In the genomic region with DNA sequence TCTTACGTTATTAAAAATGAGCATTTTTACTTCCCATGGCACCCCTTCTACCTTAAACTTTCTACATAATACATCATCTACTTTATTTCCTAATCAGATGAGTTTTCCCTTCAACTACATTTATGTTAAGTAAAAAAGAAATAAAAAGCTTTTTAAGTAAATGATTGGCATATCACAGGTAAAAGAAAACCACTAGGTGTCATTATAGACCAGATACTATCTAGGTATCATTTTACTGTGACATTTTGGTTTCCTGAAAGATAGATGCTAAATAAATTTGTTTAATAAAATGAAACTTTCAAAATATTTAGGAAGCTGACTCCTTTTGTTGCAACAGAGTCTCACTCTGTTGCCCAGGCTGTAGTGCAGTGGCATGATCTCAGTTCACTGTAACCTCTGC, we compare ENCODE assay signal across 2 cellular contexts.
TF ChIP-seq lines count a peak whose summit lies in the region.

No MANE protein-coding gene starts in this region.

TF ChIP-seq in Ishikawa, 13 proteins besides CTCF, POLR2A, EP300 and RAD21 (continued from another document):
- TF ChIP-seq, protein P1, sequence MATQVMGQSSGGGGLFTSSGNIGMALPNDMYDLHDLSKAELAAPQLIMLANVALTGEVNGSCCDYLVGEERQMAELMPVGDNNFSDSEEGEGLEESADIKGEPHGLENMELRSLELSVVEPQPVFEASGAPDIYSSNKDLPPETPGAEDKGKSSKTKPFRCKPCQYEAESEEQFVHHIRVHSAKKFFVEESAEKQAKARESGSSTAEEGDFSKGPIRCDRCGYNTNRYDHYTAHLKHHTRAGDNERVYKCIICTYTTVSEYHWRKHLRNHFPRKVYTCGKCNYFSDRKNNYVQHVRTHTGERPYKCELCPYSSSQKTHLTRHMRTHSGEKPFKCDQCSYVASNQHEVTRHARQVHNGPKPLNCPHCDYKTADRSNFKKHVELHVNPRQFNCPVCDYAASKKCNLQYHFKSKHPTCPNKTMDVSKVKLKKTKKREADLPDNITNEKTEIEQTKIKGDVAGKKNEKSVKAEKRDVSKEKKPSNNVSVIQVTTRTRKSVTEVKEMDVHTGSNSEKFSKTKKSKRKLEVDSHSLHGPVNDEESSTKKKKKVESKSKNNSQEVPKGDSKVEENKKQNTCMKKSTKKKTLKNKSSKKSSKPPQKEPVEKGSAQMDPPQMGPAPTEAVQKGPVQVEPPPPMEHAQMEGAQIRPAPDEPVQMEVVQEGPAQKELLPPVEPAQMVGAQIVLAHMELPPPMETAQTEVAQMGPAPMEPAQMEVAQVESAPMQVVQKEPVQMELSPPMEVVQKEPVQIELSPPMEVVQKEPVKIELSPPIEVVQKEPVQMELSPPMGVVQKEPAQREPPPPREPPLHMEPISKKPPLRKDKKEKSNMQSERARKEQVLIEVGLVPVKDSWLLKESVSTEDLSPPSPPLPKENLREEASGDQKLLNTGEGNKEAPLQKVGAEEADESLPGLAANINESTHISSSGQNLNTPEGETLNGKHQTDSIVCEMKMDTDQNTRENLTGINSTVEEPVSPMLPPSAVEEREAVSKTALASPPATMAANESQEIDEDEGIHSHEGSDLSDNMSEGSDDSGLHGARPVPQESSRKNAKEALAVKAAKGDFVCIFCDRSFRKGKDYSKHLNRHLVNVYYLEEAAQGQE (IDR thresholded peaks at IDR 0.05; ENCODE audit: low read depth) = no peak

TF ChIP-seq in neural cell, 6 proteins besides CTCF, POLR2A, EP300 and RAD21 (continued from another document):
- TF ChIP-seq, protein P1 (IDR thresholded peaks at IDR 0.05; ENCODE audit: borderline replicate concordance) = no peak
- TF ChIP-seq EZH2 (IDR thresholded peaks at IDR 0.05; ENCODE audit: borderline replicate concordance, insufficient read depth, low read length, poor library complexity, severe bottlenecking) (no peak), MXI1 (conservative IDR thresholded peaks at IDR 0.05; ENCODE audit: poor library complexity, severe bottlenecking) (no peak), POLR2AphosphoS5 (IDR thresholded peaks at IDR 0.05) (no peak)
